10 cellular contexts compared by ENCODE assay signal in the genomic region with DNA sequence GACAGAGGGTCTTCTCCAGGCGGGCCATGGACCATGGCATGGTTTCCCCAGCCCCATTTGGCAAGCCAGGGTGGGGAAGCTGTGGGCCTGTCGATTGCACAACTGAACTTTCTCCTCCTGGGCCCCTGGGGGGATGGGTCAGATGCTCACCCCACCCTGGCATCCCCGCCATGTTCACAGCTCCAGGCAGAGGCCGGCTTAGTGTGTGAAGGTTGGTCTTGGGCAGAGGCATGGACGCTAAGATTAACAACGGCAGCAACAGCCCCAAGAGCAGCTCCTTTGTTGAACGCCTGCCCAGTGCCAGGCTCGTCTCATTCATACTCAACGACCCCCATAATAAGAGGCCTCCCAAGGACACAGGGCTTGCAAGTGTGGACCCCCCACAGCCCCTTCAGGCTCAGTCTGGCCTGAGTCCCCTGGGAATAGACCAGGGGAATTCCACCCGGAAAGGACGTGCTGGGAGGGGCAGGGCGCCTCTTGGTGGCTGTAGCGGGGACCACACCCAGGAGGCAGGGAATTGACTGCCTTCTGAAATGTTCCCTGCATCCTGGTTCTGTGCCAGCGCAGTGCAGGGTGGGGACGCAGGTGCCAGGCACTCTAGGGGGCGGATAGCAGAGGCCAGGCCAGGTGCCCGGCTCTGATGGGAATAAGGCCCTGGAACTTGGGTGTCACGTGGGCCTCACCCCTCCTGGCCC. TPM values are rescaled to one million over a fixed set of nuclear protein-coding genes. Genes with fewer than 3 reads are reported as not detected.
DNase-seq lines count a peak whose midpoint lies in the region; ATAC-seq and TF ChIP-seq lines count a peak whose summit lies in the region.
"Had no signal": no experiment of that assay in that cellular context is flagged by ENCODE, and none has a peak within 500 bp of the region (broad histone marks: within the 10 kb centered on the region; RNA-seq: fewer than 3 reads in every experiment).

No MANE protein-coding gene starts in this region.

- H3K27me3 ChIP-seq in PC-3 (ENCODE audit: low read length), result no peaks in the 10 kb centered on the region
- no peaks in the 10 kb centered on the region for H3K27me3 ChIP-seq in thyroid gland
- H3K27me3 ChIP-seq: BLaER1 had no signal

- peaks cover 35% of the 10 kb centered on the region for H3K79me2 ChIP-seq in PC-3 (ENCODE audit: low read length)

- no peak overlapping the region for H2AFZ ChIP-seq in PC-3 (ENCODE audit: low read length)

- CTCF ChIA-PET in PC-3 (lab: Charles Lee), result no interaction called here

- no peaks in the 10 kb centered on the region; the same call in 1 of the 2 replicates for H3K36me3 ChIP-seq in PC-3 (ENCODE audit: low read depth, low read length)
- H3K36me3 ChIP-seq in thyroid gland, result no peaks in the 10 kb centered on the region

- peaks cover 10% of the 10 kb centered on the region; the same call in 1 of the 2 replicates for H4K20me1 ChIP-seq in PC-3 (ENCODE audit: low read length)

- no peak overlapping the region for H3K4me3 ChIP-seq in PC-3 (ENCODE audit: low read length)
- no peak overlapping the region for H3K4me3 ChIP-seq in fibroblast of the aortic adventitia (ENCODE audit: low read depth, low read length)
- H3K4me3 ChIP-seq in thyroid gland (replicated peaks in 1 of 3), result no peak overlapping the region
- H3K4me3 ChIP-seq: BLaER1 had no signal

- POLR2A ChIA-PET in PC-3 (lab: Charles Lee; ENCODE audit: unreplicated experiment), result no interaction called here

- intact Hi-C loops in PC-3 (cut with micrococcal nuclease), result no loop called here
- intact Hi-C loops in thyroid gland (cut with DNase I), result no loop called here
- intact Hi-C loops in posterior vena cava (cut with DNase I), result no loop called here

- no peaks in the 10 kb centered on the region for H3K9me2 ChIP-seq in PC-3 (replicated peaks; ENCODE audit: low read length)

- DNase-seq in NCI-H82 (lab: John Stamatoyannopoulos, UW) (peak; percentile 31), NCI-H82 treated with DMSO at 0.1 percent for 48 hours (lab: John Stamatoyannopoulos, UW; ENCODE audit: unreplicated experiment) (no peak), PC-3 (no peak), fibroblast of the aortic adventitia (ENCODE audit: low read depth) (no peak), thyroid gland (peak; percentile 20 to 23), posterior vena cava (ENCODE audit: low spot score) (no peak)
- DNase-seq: NCI-H1105 had no signal

- no peak overlapping the region for H3K27ac ChIP-seq in PC-3 (ENCODE audit: low read length)
- H3K27ac ChIP-seq in thyroid gland, result no peak overlapping the region

- BruUV-seq in PC-3 (replicated peaks; lab: Mats Ljungman, UMichigan), result no TSS peak

- H3K4me2 ChIP-seq in PC-3 (ENCODE audit: low read length), result no peak overlapping the region
- H3K4me2 ChIP-seq: BLaER1 had no signal

- no peak for TF ChIP-seq POLR2A in thyroid gland (IDR thresholded peaks at IDR 0.05)

- TF ChIP-seq CTCF in PC-3 (conservative IDR thresholded peaks at IDR 0.05; ENCODE audit: low read depth, low read length) (peak; percentile 33; the same call in 1 of the 2 replicates), fibroblast of the aortic adventitia (IDR thresholded peaks at IDR 0.05; ENCODE audit: insufficient read depth, low read length) (peak; percentile 23), thyroid gland (IDR thresholded peaks at IDR 0.05) (no peak)

- ATAC-seq in PC-3 (no peak), HG03045 (IDR thresholded peaks at IDR 0.05; ENCODE audit: unreplicated experiment) (no peak), HG03095 (IDR thresholded peaks at IDR 0.05; ENCODE audit: unreplicated experiment) (no peak)

- no peaks in the 10 kb centered on the region for H3F3A ChIP-seq in PC-3 (ENCODE audit: low read length, unreplicated experiment)

- H3K4me1 ChIP-seq in PC-3 (ENCODE audit: insufficient read depth, low read length), result 0 out of 2 replicates have a peak, but pooled peaks cover 5% of the 10 kb centered on the region
- peaks cover 8 to 18% of the 10 kb centered on the region in 2 donors for H3K4me1 ChIP-seq in thyroid gland

- H3K9me3 ChIP-seq in PC-3 (ENCODE audit: low read length) (no peaks in the 10 kb centered on the region), thyroid gland (no peaks in the 10 kb centered on the region)
- H3K9me3 ChIP-seq: BLaER1 had no signal

- no peak overlapping the region for H3K9ac ChIP-seq in PC-3 (ENCODE audit: low read length)
- H3K9ac ChIP-seq: BLaER1 had no signal

- WGBS in thyroid gland, 2 donors, result 65 to 84% methylated on average over 7 to 15 of the region's 18 CpGs

RNA-seq across cellular contexts. Expression of a gene that starts 8.3 kb away (rescaled TPM):
- total RNA-seq in PC-3 (2014; rRNA removed), result 283 and 349 TPM in 2 replicates
- 129 and 222 TPM in 2 replicates for total RNA-seq in fibroblast of the aortic adventitia (ENCODE audit: low replicate concordance)
- 100 to 1,000 TPM in 3 of 4 donors, 10 to 100 TPM in 1; 87.4 to 234 (median 170) TPM for total RNA-seq in thyroid gland
- total RNA-seq in posterior vena cava, result 10 to 100 TPM; 75.1 to 84.3 TPM

RNA-seq across cellular contexts. Expression of a gene that starts 16.4 kb away (rescaled TPM):
- total RNA-seq in PC-3 (2014; rRNA removed), result 29.2 and 39.2 TPM in 2 replicates
- 12.2 and 42.8 TPM in 2 replicates for total RNA-seq in fibroblast of the aortic adventitia (ENCODE audit: low replicate concordance)
- 10 to 100 TPM; 28.4 to 48.5 (median 38.3) TPM for total RNA-seq in thyroid gland
- total RNA-seq in posterior vena cava, result 10 to 100 TPM in 1 of 2 donors, 1 to 10 TPM in 1; 8.9 to 10.2 TPM

RNA-seq across cellular contexts. Expression of a gene that starts 27.3 kb away (rescaled TPM):
- total RNA-seq in PC-3 (2014; rRNA removed), result 48.9 and 54.3 TPM in 2 replicates
- total RNA-seq in fibroblast of the aortic adventitia (ENCODE audit: low replicate concordance), result 13.2 and 40.5 TPM in 2 replicates
- 10 to 100 TPM; 20.0 to 35.2 (median 28.6) TPM for total RNA-seq in thyroid gland
- 10 to 100 TPM; 13.9 to 16.0 TPM for total RNA-seq in posterior vena cava

RNA-seq across cellular contexts. Expression of a gene that starts 49.1 kb away (rescaled TPM):
- 24.6 and 29.4 TPM in 2 replicates for total RNA-seq in PC-3 (2014; rRNA removed)
- not detected in 2 replicates for total RNA-seq in fibroblast of the aortic adventitia (ENCODE audit: low replicate concordance)
- total RNA-seq in thyroid gland, result 10 to 100 TPM in 1 of 4 donors, 1 to 10 TPM in 3; 4.1 to 12.1 (median 5.7) TPM
- total RNA-seq in posterior vena cava, result not detected

Comparison
In these comparisons a context has a peak if more than half of its experiments do, and no peak if none do; other contexts are left out.
1. DNase-seq: peak in NCI-H82 (single experiment) and thyroid gland (2 of 2); none in NCI-H82 treated with DMSO at 0.1 percent for 48 hours (single experiment), PC-3 (single experiment), fibroblast of the aortic adventitia (single experiment) and posterior vena cava (single experiment).
2. CTCF ChIP-seq: peak in PC-3 (single experiment) and fibroblast of the aortic adventitia (single experiment); none in thyroid gland (0 of 6).